Comparison of ENCODE assay signal across 15 cellular contexts in the genomic region with DNA sequence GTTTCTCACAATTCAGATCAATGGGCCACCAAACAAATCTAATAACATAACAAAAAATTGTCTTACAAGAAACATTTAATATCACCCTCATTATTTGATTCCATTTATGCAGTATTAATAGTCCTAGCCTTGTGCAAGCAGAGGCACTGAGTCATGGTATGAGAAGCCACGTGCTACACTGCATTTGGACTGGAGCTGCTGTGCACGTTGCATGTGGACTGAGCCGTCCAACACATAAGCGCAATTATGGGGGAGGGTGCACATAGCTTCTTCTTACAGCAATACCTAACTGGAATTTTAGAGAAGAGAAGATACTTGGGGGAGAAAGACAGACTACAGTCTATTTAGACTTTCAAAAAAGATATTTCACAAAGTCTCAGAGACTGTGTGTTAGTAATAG.
"Had no signal": no experiment of that assay in that cellular context is flagged by ENCODE, and none has a peak within 500 bp of the region (broad histone marks: within the 10 kb centered on the region; RNA-seq: fewer than 3 reads in every experiment).

No MANE protein-coding gene starts in this region.

- H3K36me3 ChIP-seq: thoracic aorta, upper lobe of left lung had no signal

- H3K27ac ChIP-seq: dorsolateral prefrontal cortex, thoracic aorta, upper lobe of left lung had no signal

- H3K27me3 ChIP-seq: dorsolateral prefrontal cortex, upper lobe of left lung had no signal

- DNase-seq: activated B cell treated with CpG ODN at 0.5 μM for 24 hours; activated CD4-positive, alpha-beta memory T cell treated with anti-CD3 and anti-CD28 coated beads for 36 hours; activated CD4-positive, alpha-beta T cell treated with anti-CD3 and anti-CD28 coated beads for 4 hours; amniotic stem cell; caudate nucleus; dorsolateral prefrontal cortex; head of caudate nucleus; kidney; midbrain; nephron progenitor cell; nucleus accumbens; stimulated activated naive B cell treated with anti-CD40 and anti-IgM and Interleukin-4, amounts not matched to agents 10 μg/mL and 1 μg/mL and 100 μg/mL, for 72 hours had no signal

- H3K4me1 ChIP-seq: upper lobe of left lung had no signal

- H3K9me3 ChIP-seq: thoracic aorta, upper lobe of left lung had no signal

- ATAC-seq: left lobe of liver; stimulated activated naive B cell treated with anti-CD40 and anti-IgM and Interleukin-4, amounts not matched to agents 10 μg/mL and 1 μg/mL and 100 μg/mL, for 72 hours had no signal

- H3K4me3 ChIP-seq: dorsolateral prefrontal cortex, thoracic aorta, upper lobe of left lung had no signal
